In genomic region chr6:113120214-113120576, GRCh38 we compare ENCODE assay signal across 12 cellular contexts.
A peak's percentile ranks its signal among the peaks of the same experiment; 100 is the strongest.
DNase-seq lines count a peak whose midpoint lies in the region; ATAC-seq, FAIRE-seq and TF ChIP-seq lines count a peak whose summit lies in the region.
"Had no signal": no experiment of that assay in that cellular context is flagged by ENCODE, and none has a peak within 500 bp of the region (broad histone marks: within the 10 kb centered on the region; RNA-seq: fewer than 3 reads in every experiment).

No MANE protein-coding gene starts in this region.

- FAIRE-seq in GM12891 (lab: Jason Lieb, UNC) = no peak
- FAIRE-seq: GM19239 had no signal

- no peaks in the 10 kb centered on the region for H4K20me1 ChIP-seq in PC-9 (ENCODE audit: insufficient read depth)

- no peaks in the 10 kb centered on the region for H3K9me2 ChIP-seq in PC-9 (ENCODE audit: insufficient read depth)

- peak overlapping the region; percentile 71 for H3K4me2 ChIP-seq in PC-9
- H3K4me2 ChIP-seq: KMS-11 had no signal

- ATAC-seq in activated CD4-positive, alpha-beta T cell treated with anti-CD3 and anti-CD28 coated beads for 36 hours = no peak
- no peak for ATAC-seq in GM21526 (IDR thresholded peaks at IDR 0.05; ENCODE audit: low FRiP score, unreplicated experiment)

- peaks cover 59% of the 10 kb centered on the region for H3K4me1 Mint-ChIP-seq in osteocyte (ENCODE audit: unreplicated experiment)
- no peaks in the 10 kb centered on the region for H3K4me1 Mint-ChIP-seq in activated CD4-positive, alpha-beta T cell treated with anti-CD3 and anti-CD28 coated beads for 36 hours
- H3K4me1 Mint-ChIP-seq: activated naive CD8-positive, alpha-beta T cell treated with anti-CD3 and anti-CD28 coated beads for 36 hours had no signal

- H3K79me2 ChIP-seq in PC-9 (ENCODE audit: low read depth) = no peaks in the 10 kb centered on the region

- CTCF ChIA-PET in PC-9 (lab: Charles Lee) = interaction anchor here (1.2 to 1.8 kb wide), 4 partner anchors 62 to 759 kb away, joined by 3 to 20 read pairs (median 4); no protein-coding TSS in a partner anchor
- CTCF ChIA-PET in activated CD4-positive, alpha-beta T cell treated with anti-CD3 and anti-CD28 coated beads for 36 hours (lab: Charles Lee) = no interaction called here

- no TSS peak for BruUV-seq in PC-9 (replicated peaks; lab: Mats Ljungman, UMichigan)

- H3K27me3 Mint-ChIP-seq in osteocyte (ENCODE audit: unreplicated experiment) = no peaks in the 10 kb centered on the region
- H3K27me3 Mint-ChIP-seq in activated CD4-positive, alpha-beta T cell treated with anti-CD3 and anti-CD28 coated beads for 36 hours = no peaks in the 10 kb centered on the region
- H3K27me3 Mint-ChIP-seq: activated naive CD8-positive, alpha-beta T cell treated with anti-CD3 and anti-CD28 coated beads for 36 hours; type B pancreatic cell had no signal

- no peak for TF ChIP-seq CTCF in PC-9 (conservative IDR thresholded peaks at IDR 0.05)
- TF ChIP-seq CTCF in epithelial cell of proximal tubule (conservative IDR thresholded peaks at IDR 0.05; ENCODE audit: low read depth, low read length) = no peak
- TF ChIP-seq CTCF in osteocyte (IDR thresholded peaks at IDR 0.05) = no peak
- TF ChIP-seq CTCF in GM10266 (IDR thresholded peaks at IDR 0.05; ENCODE audit: control insufficient read depth, insufficient read depth, low read depth, missing control alignments) = no peak

- peaks cover 57% of the 10 kb centered on the region for H3K4me1 ChIP-seq in PC-9 (replicated peaks; ENCODE audit: insufficient read depth)

- H3K36me3 Mint-ChIP-seq in osteocyte (ENCODE audit: unreplicated experiment) = peaks cover 25% of the 10 kb centered on the region
- no peaks in the 10 kb centered on the region for H3K36me3 Mint-ChIP-seq in activated CD4-positive, alpha-beta T cell treated with anti-CD3 and anti-CD28 coated beads for 36 hours (ENCODE audit: low read depth)
- H3K36me3 Mint-ChIP-seq: activated naive CD8-positive, alpha-beta T cell treated with anti-CD3 and anti-CD28 coated beads for 36 hours; type B pancreatic cell had no signal

- peak overlapping the region; percentile 92 for H3K27ac Mint-ChIP-seq in osteocyte (ENCODE audit: unreplicated experiment)
- no peak overlapping the region for H3K27ac Mint-ChIP-seq in activated CD4-positive, alpha-beta T cell treated with anti-CD3 and anti-CD28 coated beads for 36 hours
- H3K27ac Mint-ChIP-seq: activated naive CD8-positive, alpha-beta T cell treated with anti-CD3 and anti-CD28 coated beads for 36 hours; type B pancreatic cell had no signal

- intact Hi-C loops in PC-9 (cut with micrococcal nuclease; ENCODE audit: unreplicated experiment) = loop anchor here (1.0 to 10.0 kb wide), 7 partner anchors 185 to 642 kb away; no protein-coding TSS in a partner anchor
- intact Hi-C loops in activated CD4-positive, alpha-beta T cell treated with anti-CD3 and anti-CD28 coated beads for 36 hours (cut with DNase I, micrococcal nuclease) = no loop called here

- no peak for TF ChIP-seq POLR2A in GM12891 (IDR thresholded peaks at IDR 0.05; ENCODE audit: low read depth, low read length)

- H3K9me3 ChIP-seq in PC-9 (ENCODE audit: insufficient read depth, low read depth) = peaks cover 46% of the 10 kb centered on the region

- H3K36me3 ChIP-seq in PC-9 (ENCODE audit: low read depth) = peaks cover 5% of the 10 kb centered on the region; the same call in 1 of the 2 replicates

- no peak overlapping the region for H2AFZ ChIP-seq in PC-9

- H3K27me3 ChIP-seq in PC-9 (ENCODE audit: insufficient read depth, low read depth) = no peaks in the 10 kb centered on the region

- H3K4me3 ChIP-seq in PC-9 = peak overlapping the region; percentile 31; the same call in 1 of the 2 replicates
- no peak overlapping the region for H3K4me3 ChIP-seq in epithelial cell of proximal tubule (ENCODE audit: low read depth, low read length)

- no peak overlapping the region for H3K4me3 Mint-ChIP-seq in osteocyte (ENCODE audit: unreplicated experiment)
- no peak overlapping the region for H3K4me3 Mint-ChIP-seq in activated CD4-positive, alpha-beta T cell treated with anti-CD3 and anti-CD28 coated beads for 36 hours
- H3K4me3 Mint-ChIP-seq: activated naive CD8-positive, alpha-beta T cell treated with anti-CD3 and anti-CD28 coated beads for 36 hours; type B pancreatic cell had no signal

- POLR2A ChIA-PET in PC-9 (lab: Charles Lee; ENCODE audit: unreplicated experiment) = interaction anchor here (0.6 to 0.9 kb wide), 4 partner anchors 241 to 787 kb away, joined by 3 to 6 read pairs (median 5); no protein-coding TSS in a partner anchor
- POLR2A ChIA-PET in activated CD4-positive, alpha-beta T cell treated with anti-CD3 and anti-CD28 coated beads for 36 hours (lab: Charles Lee) = no interaction called here

- H3F3A ChIP-seq in PC-9 (ENCODE audit: insufficient read depth, low read depth) = peaks cover 51% of the 10 kb centered on the region

- DNase-seq in ELR (ENCODE audit: low read depth) (peak; percentile 96), PC-9 (peak; percentile 32 to 99), epithelial cell of proximal tubule (ENCODE audit: low read depth) (peak; percentile 88), osteocyte (ENCODE audit: extremely low spot score, unreplicated experiment) (no peak), GM10266 (ENCODE audit: extremely low spot score) (no peak), GM12891 (ENCODE audit: insufficient read length, low spot score) (no peak)
- no peak for DNase-seq in activated CD4-positive, alpha-beta T cell treated with anti-CD3 and anti-CD28 coated beads for 36 hours
- DNase-seq: activated naive CD8-positive, alpha-beta T cell treated with anti-CD3 and anti-CD28 coated beads for 36 hours had no signal

- peaks cover 28% of the 10 kb centered on the region for H3K9me3 Mint-ChIP-seq in osteocyte (ENCODE audit: unreplicated experiment)
- H3K9me3 Mint-ChIP-seq in activated CD4-positive, alpha-beta T cell treated with anti-CD3 and anti-CD28 coated beads for 36 hours (ENCODE audit: low read depth) = peaks cover 9% of the 10 kb centered on the region

- H3K27ac ChIP-seq in PC-9 = peak overlapping the region; percentile 93
- H3K27ac ChIP-seq: KMS-11 had no signal

TF ChIP-seq in GM12891, 5 proteins besides CTCF, POLR2A, EP300 and RAD21:
- TF ChIP-seq POU2F2 (IDR thresholded peaks at IDR 0.05; ENCODE audit: low read depth, low read length) (no peak), PAX5 (IDR thresholded peaks at IDR 0.05; ENCODE audit: insufficient read depth, low read length, severe bottlenecking) (no peak), SPI1 (IDR thresholded peaks at IDR 0.05; ENCODE audit: low read depth, low read length) (no peak), POLR2AphosphoS5 (IDR thresholded peaks at IDR 0.05; ENCODE audit: low read depth, low read length) (no peak), TAF1 (IDR thresholded peaks at IDR 0.05; ENCODE audit: low read depth, low read length) (no peak)

Comparison
In these comparisons a context has a peak if more than half of its experiments do, and no peak if none do; other contexts are left out.
1. DNase-seq: peak in ELR (single experiment), PC-9 (2 of 2) and epithelial cell of proximal tubule (single experiment); none in osteocyte (single experiment), GM10266 (single experiment), GM12891 (single experiment) and activated CD4-positive, alpha-beta T cell treated with anti-CD3 and anti-CD28 coated beads for 36 hours (single experiment).